ENCODE assay signal across 20 cellular contexts in the genomic region with DNA sequence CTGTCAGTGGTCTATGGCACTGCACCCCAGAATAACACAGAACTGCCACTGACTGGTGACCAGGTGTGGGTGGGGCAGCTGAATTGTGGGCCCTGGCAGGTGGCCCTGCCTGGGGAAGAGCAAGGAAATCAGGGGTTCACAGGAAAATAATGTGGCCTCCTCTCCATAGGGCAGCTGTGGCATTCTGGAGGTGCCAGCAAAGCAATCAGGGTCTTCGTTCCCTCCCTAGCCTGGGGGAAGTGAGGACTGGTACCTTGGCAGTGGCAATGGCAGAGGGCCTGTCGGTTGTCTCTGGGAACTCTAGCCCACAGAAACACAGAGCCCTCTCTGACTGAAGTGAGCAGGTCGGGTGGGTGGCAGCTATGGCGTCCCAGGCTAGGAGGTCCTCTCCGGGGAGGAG.
A peak's percentile ranks its signal among the peaks of the same experiment; 100 is the strongest.
DNase-seq lines count a peak whose midpoint lies in the region; ATAC-seq and TF ChIP-seq lines count a peak whose summit lies in the region.
"Had no signal": no experiment of that assay in that cellular context is flagged by ENCODE, and none has a peak within 500 bp of the region (broad histone marks: within the 10 kb centered on the region; RNA-seq: fewer than 3 reads in every experiment).

No MANE protein-coding gene starts in this region.

- H3K9me3 Mint-ChIP-seq in stimulated activated naive CD8-positive, alpha-beta T cell treated with anti-CD3 and anti-CD28 coated beads, Interleukin-15, amount 100 ng/mL, for 72 hours, result peaks cover 0 to 9% of the 10 kb centered on the region in 2 donors

- peak; percentile 20 for ATAC-seq in stimulated activated naive CD8-positive, alpha-beta T cell treated with anti-CD3 and anti-CD28 coated beads, Interleukin-15, amount 100 ng/mL, for 72 hours
- ATAC-seq in HG03521 (IDR thresholded peaks at IDR 0.05; ENCODE audit: unreplicated experiment) (no peak), HG03095 (IDR thresholded peaks at IDR 0.05; ENCODE audit: unreplicated experiment) (no peak)
- ATAC-seq: A549, GM12878, K562 had no signal

- no peak overlapping the region for H3K27ac Mint-ChIP-seq in stimulated activated naive CD8-positive, alpha-beta T cell treated with anti-CD3 and anti-CD28 coated beads, Interleukin-15, amount 100 ng/mL, for 72 hours
- H3K27ac Mint-ChIP-seq: CD4-positive, alpha-beta T cell had no signal

- H3K27me3 ChIP-seq in left ventricle myocardium inferior (ENCODE audit: low read depth), result no peaks in the 10 kb centered on the region
- H3K27me3 ChIP-seq in spleen (replicated peaks in 1 of 7), result no peaks in the 10 kb centered on the region

- H3K9me3 ChIP-seq in left ventricle myocardium inferior (replicated peaks), result no peaks in the 10 kb centered on the region
- peaks cover 0 to 10% (median 2%) of the 10 kb centered on the region in 8 donors for H3K9me3 ChIP-seq in spleen
- H3K9me3 ChIP-seq: A549, Caco-2 had no signal

- peak; percentile 71 for DNase-seq in cardiac septum (ENCODE audit: low spot score)
- DNase-seq in left ventricle myocardium inferior, result no peak
- peak; percentile 47 for DNase-seq in spleen
- no peak for DNase-seq in stimulated activated naive CD8-positive, alpha-beta T cell treated with anti-CD3 and anti-CD28 coated beads, Interleukin-15, amount 100 ng/mL, for 72 hours
- DNase-seq in activated CD8-positive, alpha-beta memory T cell treated with anti-CD3 and anti-CD28 coated beads for 24 hours, result no peak
- DNase-seq: AML-193; Caco-2; CD4-positive, alpha-beta T cell; DMS79 treated with DMSO at 0.1 percent for 48 hours; GF-D8; GM23248; HCEC 1CT; IMR-90 had no signal

- 79 to 95% (median 86%) methylated on average over 5 of the region's 5 CpGs for WGBS in spleen, 5 donors

- no peak overlapping the region for H3K27ac ChIP-seq in left ventricle myocardium inferior (replicated peaks)
- no peak overlapping the region for H3K27ac ChIP-seq in spleen
- H3K27ac ChIP-seq: 22Rv1, A549, C4-2B, GM23248 had no signal

- no peaks in the 10 kb centered on the region for H3K4me1 Mint-ChIP-seq in stimulated activated naive CD8-positive, alpha-beta T cell treated with anti-CD3 and anti-CD28 coated beads, Interleukin-15, amount 100 ng/mL, for 72 hours

- no peaks in the 10 kb centered on the region for H3K27me3 Mint-ChIP-seq in stimulated activated naive CD8-positive, alpha-beta T cell treated with anti-CD3 and anti-CD28 coated beads, Interleukin-15, amount 100 ng/mL, for 72 hours
- H3K27me3 Mint-ChIP-seq: CD4-positive, alpha-beta T cell had no signal

- intact Hi-C loops in cardiac septum (cut with DNase I) (no loop called here), left ventricle myocardium inferior (cut with micrococcal nuclease) (no loop called here), spleen (cut with DNase I; ENCODE audit: low total_unique reads) (no loop called here)

- TF ChIP-seq CTCF in left ventricle myocardium inferior (IDR thresholded peaks at IDR 0.05; ENCODE audit: borderline replicate concordance), result no peak
- TF ChIP-seq CTCF in spleen (IDR thresholded peaks at IDR 0.05 in 8 of 11, conservative IDR thresholded peaks at IDR 0.05 in 3 of 11), result no peak

- no peak overlapping the region for H3K4me3 Mint-ChIP-seq in stimulated activated naive CD8-positive, alpha-beta T cell treated with anti-CD3 and anti-CD28 coated beads, Interleukin-15, amount 100 ng/mL, for 72 hours
- H3K4me3 Mint-ChIP-seq: CD4-positive, alpha-beta T cell had no signal

- H3K4me3 ChIP-seq in left ventricle myocardium inferior (no peak overlapping the region), spleen (no peak overlapping the region)
- H3K4me3 ChIP-seq: A549, GM12878, GM23248, K562 had no signal

- TF ChIP-seq POLR2A in spleen (IDR thresholded peaks at IDR 0.05), result no peak

- H3K4me1 ChIP-seq in left ventricle myocardium inferior (no peaks in the 10 kb centered on the region), spleen (no peaks in the 10 kb centered on the region)
- H3K4me1 ChIP-seq: A549, Caco-2 had no signal

- H3K36me3 ChIP-seq in left ventricle myocardium inferior (no peaks in the 10 kb centered on the region), spleen (no peaks in the 10 kb centered on the region)

Comparison
In these comparisons a context has a peak if more than half of its experiments do, and no peak if none do; other contexts are left out.
1. DNase-seq: peak in cardiac septum (single experiment) and spleen (single experiment); none in left ventricle myocardium inferior (single experiment), stimulated activated naive CD8-positive, alpha-beta T cell treated with anti-CD3 and anti-CD28 coated beads, Interleukin-15, amount 100 ng/mL, for 72 hours (0 of 2) and activated CD8-positive, alpha-beta memory T cell treated with anti-CD3 and anti-CD28 coated beads for 24 hours (single experiment).